In the genomic region with DNA sequence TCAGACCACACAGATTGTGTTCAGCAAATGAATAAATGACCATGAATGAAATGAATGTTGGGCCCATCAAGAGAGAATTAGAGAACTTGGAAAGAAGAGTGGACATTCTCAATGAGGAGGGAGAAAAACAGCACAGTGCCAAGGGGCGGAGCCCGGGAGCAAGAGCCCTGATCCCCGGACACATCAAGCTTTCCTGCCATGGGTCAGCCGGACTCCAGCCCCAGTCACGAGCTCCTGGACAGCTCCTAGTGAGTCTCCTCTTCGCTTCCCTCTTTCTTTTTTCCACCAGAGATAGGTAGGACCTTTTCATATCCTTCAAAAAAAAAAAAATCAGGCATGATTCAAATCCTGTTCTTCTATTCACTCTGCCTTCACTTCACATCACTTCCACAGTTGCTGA, we compare ENCODE assay signal across 20 cellular contexts.
A peak's percentile ranks its signal among the peaks of the same experiment; 100 is the strongest.
DNase-seq lines count a peak whose midpoint lies in the region; ATAC-seq and TF ChIP-seq lines count a peak whose summit lies in the region.
"Had no signal": no experiment of that assay in that cellular context is flagged by ENCODE, and none has a peak within 500 bp of the region (broad histone marks: within the 10 kb centered on the region; RNA-seq: fewer than 3 reads in every experiment).

No MANE protein-coding gene starts in this region.

- no peaks in the 10 kb centered on the region for H3K9me3 ChIP-seq in CD4-positive, CD25-positive, alpha-beta regulatory T cell (ENCODE audit: control insufficient read depth in 2 of 2, low read length in 2 of 2)
- H3K9me3 ChIP-seq in KOPT-K1 (ENCODE audit: insufficient read depth, low read length, poor library complexity, severe bottlenecking) (no peaks in the 10 kb centered on the region), neural progenitor cell (ENCODE audit: low read depth) (no peaks in the 10 kb centered on the region)
- H3K9me3 ChIP-seq: A549, BE2C, BLaER1, Caco-2 had no signal

- no peak for ATAC-seq in CD4-positive, CD25-positive, alpha-beta regulatory T cell (ENCODE audit: low read depth in 2 of 2)
- ATAC-seq in stimulated activated memory B cell treated with anti-CD40 and anti-IgM and Interleukin-4, amounts not matched to agents 10 μg/mL and 1 μg/mL and 100 μg/mL, for 72 hours, result no peak
- ATAC-seq in GM19324 (IDR thresholded peaks at IDR 0.05; ENCODE audit: low FRiP score, unreplicated experiment), result no peak
- ATAC-seq: A549; CD8-positive, alpha-beta T cell had no signal

- peaks cover 0 to 11% (median 6%) of the 10 kb centered on the region in 4 donors for H3K4me1 Mint-ChIP-seq in CD4-positive, CD25-positive, alpha-beta regulatory T cell
- peaks cover 32% of the 10 kb centered on the region for H3K4me1 Mint-ChIP-seq in neural progenitor cell
- peaks cover 27% of the 10 kb centered on the region for H3K4me1 Mint-ChIP-seq in stimulated activated memory B cell treated with anti-CD40 and anti-IgM and Interleukin-4, amounts not matched to agents 10 μg/mL and 1 μg/mL and 100 μg/mL, for 72 hours

- no peaks in the 10 kb centered on the region for H3K36me3 ChIP-seq in CD4-positive, CD25-positive, alpha-beta regulatory T cell (ENCODE audit: control insufficient read depth, insufficient read depth, low read length)
- H3K36me3 ChIP-seq in KOPT-K1 (ENCODE audit: insufficient read depth, low read length) (no peaks in the 10 kb centered on the region), neural progenitor cell (no peaks in the 10 kb centered on the region)
- H3K36me3 ChIP-seq: BE2C, BLaER1 had no signal

- H2AFZ ChIP-seq in neural progenitor cell (replicated peaks), result no peak overlapping the region

- H3K9ac ChIP-seq in neural progenitor cell, result no peak overlapping the region
- H3K9ac ChIP-seq: BLaER1 had no signal

- H3K4me1 ChIP-seq in CD4-positive, CD25-positive, alpha-beta regulatory T cell (ENCODE audit: control insufficient read depth, insufficient read depth, low read length, poor library complexity, severe bottlenecking), result no peaks in the 10 kb centered on the region
- H3K4me1 ChIP-seq in neural progenitor cell, result peaks cover 25% of the 10 kb centered on the region
- H3K4me1 ChIP-seq: A549, BE2C, Caco-2 had no signal

- no peak overlapping the region for H3K27ac ChIP-seq in CD4-positive, CD25-positive, alpha-beta regulatory T cell (ENCODE audit: insufficient read depth, low read length, poor library complexity, severe bottlenecking)
- H3K27ac ChIP-seq in KOPT-K1 (ENCODE audit: low read depth, low read length, poor library complexity, severe bottlenecking) (peak overlapping the region; percentile 45), coronary artery (no peak overlapping the region), neural progenitor cell (no peak overlapping the region)
- H3K27ac ChIP-seq: 22Rv1, A549, BLaER1 had no signal

- H3K4me2 ChIP-seq in neural progenitor cell, result no peak overlapping the region
- H3K4me2 ChIP-seq: A549 had no signal

- no peak for TF ChIP-seq CTCF in coronary artery (IDR thresholded peaks at IDR 0.05)
- TF ChIP-seq CTCF in neural progenitor cell (IDR thresholded peaks at IDR 0.05), result no peak

- peak overlapping the region in 2 of 3 donors; percentile 13 to 49 for H3K27ac Mint-ChIP-seq in CD4-positive, CD25-positive, alpha-beta regulatory T cell
- peak overlapping the region; percentile 22 for H3K27ac Mint-ChIP-seq in neural progenitor cell
- H3K27ac Mint-ChIP-seq in stimulated activated memory B cell treated with anti-CD40 and anti-IgM and Interleukin-4, amounts not matched to agents 10 μg/mL and 1 μg/mL and 100 μg/mL, for 72 hours, result no peak overlapping the region
- H3K27ac Mint-ChIP-seq: CD4-positive, alpha-beta T cell; CD8-positive, alpha-beta T cell had no signal

- H3K36me3 Mint-ChIP-seq in CD4-positive, CD25-positive, alpha-beta regulatory T cell, result peaks cover 19% of the 10 kb centered on the region
- H3K36me3 Mint-ChIP-seq in neural progenitor cell, result no peaks in the 10 kb centered on the region
- peaks cover 14% of the 10 kb centered on the region for H3K36me3 Mint-ChIP-seq in stimulated activated memory B cell treated with anti-CD40 and anti-IgM and Interleukin-4, amounts not matched to agents 10 μg/mL and 1 μg/mL and 100 μg/mL, for 72 hours

- no peaks in the 10 kb centered on the region for H3K27me3 ChIP-seq in CD4-positive, CD25-positive, alpha-beta regulatory T cell (ENCODE audit: control insufficient read depth, insufficient read depth, low read length)
- H3K27me3 ChIP-seq in neural progenitor cell, result no peaks in the 10 kb centered on the region
- H3K27me3 ChIP-seq: BE2C, BLaER1 had no signal

- no peak overlapping the region for H3K4me3 ChIP-seq in CD4-positive, CD25-positive, alpha-beta regulatory T cell (ENCODE audit: low read depth, low read length)
- H3K4me3 ChIP-seq in coronary artery (no peak overlapping the region), neural progenitor cell (no peak overlapping the region)
- H3K4me3 ChIP-seq: A549, BLaER1 had no signal

- H3K27me3 Mint-ChIP-seq in CD4-positive, CD25-positive, alpha-beta regulatory T cell, result no peaks in the 10 kb centered on the region
- H3K27me3 Mint-ChIP-seq in neural progenitor cell (ENCODE audit: insufficient read depth, low read depth), result peaks cover 7% of the 10 kb centered on the region
- no peaks in the 10 kb centered on the region for H3K27me3 Mint-ChIP-seq in stimulated activated memory B cell treated with anti-CD40 and anti-IgM and Interleukin-4, amounts not matched to agents 10 μg/mL and 1 μg/mL and 100 μg/mL, for 72 hours
- H3K27me3 Mint-ChIP-seq: CD4-positive, alpha-beta T cell had no signal

- no peaks in the 10 kb centered on the region for H3K9me3 Mint-ChIP-seq in CD4-positive, CD25-positive, alpha-beta regulatory T cell
- H3K9me3 Mint-ChIP-seq in neural progenitor cell, result no peaks in the 10 kb centered on the region
- no peaks in the 10 kb centered on the region for H3K9me3 Mint-ChIP-seq in stimulated activated memory B cell treated with anti-CD40 and anti-IgM and Interleukin-4, amounts not matched to agents 10 μg/mL and 1 μg/mL and 100 μg/mL, for 72 hours
- H3K9me3 Mint-ChIP-seq: CD4-positive, alpha-beta T cell; CD8-positive, alpha-beta T cell had no signal

- H3F3A ChIP-seq in neural progenitor cell (ENCODE audit: low read depth), result no peaks in the 10 kb centered on the region

- H3K4me3 Mint-ChIP-seq in CD4-positive, CD25-positive, alpha-beta regulatory T cell, result no peak overlapping the region
- no peak overlapping the region for H3K4me3 Mint-ChIP-seq in neural progenitor cell
- H3K4me3 Mint-ChIP-seq in stimulated activated memory B cell treated with anti-CD40 and anti-IgM and Interleukin-4, amounts not matched to agents 10 μg/mL and 1 μg/mL and 100 μg/mL, for 72 hours, result no peak overlapping the region
- H3K4me3 Mint-ChIP-seq: CD14-positive monocyte; CD4-positive, alpha-beta T cell; CD8-positive, alpha-beta T cell had no signal

- no peak for DNase-seq in CD4-positive, CD25-positive, alpha-beta regulatory T cell
- DNase-seq in coronary artery (ENCODE audit: low spot score) (peak; percentile 21), neural progenitor cell (ENCODE audit: low spot score) (no peak), AG20443 (ENCODE audit: low spot score) (no peak)
- no peak for DNase-seq in stimulated activated CD4-positive, alpha-beta T cell treated with anti-CD3 and anti-CD28 coated beads, Interleukin-12 subunit alpha, Interleukin-12 subunit beta, amount 100 ng/mL, for 4 hours
- DNase-seq: BE2C; C1 segment of cervical spinal cord; Caco-2; Calu3; CD4-positive, alpha-beta T cell; CD8-positive, alpha-beta T cell; DMS79 treated with DMSO at 0.1 percent for 48 hours; GF-D8 had no signal

- no peaks in the 10 kb centered on the region for H4K20me1 ChIP-seq in neural progenitor cell (ENCODE audit: low read depth)
- H4K20me1 ChIP-seq: BLaER1 had no signal

- H3K79me2 ChIP-seq in neural progenitor cell (ENCODE audit: low read depth), result no peaks in the 10 kb centered on the region
